ENCODE assay signal across 1 cellular context in the genomic region with DNA sequence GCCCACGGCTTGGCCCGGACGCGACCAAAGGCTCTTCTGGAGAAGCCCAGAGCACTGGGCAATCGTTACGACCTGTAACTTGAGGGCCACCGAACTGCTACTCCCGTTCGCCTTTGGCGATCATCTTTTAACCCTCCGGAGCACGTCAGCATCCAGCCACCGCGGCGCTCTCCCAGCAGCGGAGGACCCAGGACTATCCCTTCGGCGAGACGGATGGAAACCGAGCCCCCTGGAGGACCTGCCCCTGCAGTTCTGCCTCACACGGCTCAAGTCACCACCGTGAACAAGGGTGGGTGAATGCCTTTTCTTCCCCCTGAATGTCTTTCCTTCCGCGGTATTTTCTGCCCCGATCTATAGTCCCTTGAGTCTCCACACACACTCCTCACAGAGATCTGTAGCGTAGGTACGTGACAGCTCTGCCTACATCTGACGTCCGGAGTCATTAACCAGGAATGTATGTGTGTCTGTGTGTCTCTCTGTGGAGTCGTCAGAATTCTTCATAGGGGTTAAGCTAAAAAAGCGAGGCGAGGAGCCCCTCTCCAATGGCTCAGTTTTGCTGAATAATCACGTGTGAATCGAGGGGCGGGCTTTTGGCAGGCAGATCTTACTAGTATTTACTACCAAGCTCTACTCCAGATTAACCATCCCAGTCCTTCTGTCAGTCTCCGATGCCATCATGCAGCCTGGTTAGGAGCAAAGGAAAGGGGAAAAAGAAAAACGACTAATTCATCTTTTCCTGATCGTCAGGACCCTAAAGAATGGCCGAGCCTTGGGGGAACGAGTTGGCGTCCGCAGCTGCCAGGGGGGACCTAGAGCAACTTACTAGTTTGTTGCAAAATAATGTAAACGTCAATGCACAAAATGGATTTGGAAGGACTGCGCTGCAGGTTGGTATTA.
A peak's percentile ranks its signal among the peaks of the same experiment; 100 is the strongest.
TF ChIP-seq lines count a peak whose summit lies in the region.

A gene (plus strand): TSS at position 635 of the 897 bp plus-strand sequence. CDS start 124 bp downstream, at position 759.

TF ChIP-seq in HEK293, 187 proteins besides CTCF, POLR2A, EP300 and RAD21 (continued from another document):
- TF ChIP-seq, protein P1, sequence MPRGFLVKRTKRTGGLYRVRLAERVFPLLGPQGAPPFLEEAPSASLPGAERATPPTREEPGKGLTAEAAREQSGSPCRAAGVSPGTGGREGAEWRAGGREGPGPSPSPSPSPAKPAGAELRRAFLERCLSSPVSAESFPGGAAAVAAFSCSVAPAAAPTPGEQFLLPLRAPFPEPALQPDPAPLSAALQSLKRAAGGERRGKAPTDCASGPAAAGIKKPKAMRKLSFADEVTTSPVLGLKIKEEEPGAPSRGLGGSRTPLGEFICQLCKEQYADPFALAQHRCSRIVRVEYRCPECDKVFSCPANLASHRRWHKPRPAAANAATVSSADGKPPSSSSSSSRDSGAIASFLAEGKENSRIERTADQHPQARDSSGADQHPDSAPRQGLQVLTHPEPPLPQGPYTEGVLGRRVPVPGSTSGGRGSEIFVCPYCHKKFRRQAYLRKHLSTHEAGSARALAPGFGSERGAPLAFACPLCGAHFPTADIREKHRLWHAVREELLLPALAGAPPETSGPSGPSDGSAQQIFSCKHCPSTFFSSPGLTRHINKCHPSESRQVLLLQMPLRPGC (tag by site-specific recombination; IDR thresholded peaks at IDR 0.05): 0 out of 2 replicates have a peak, but pooled peaks have one; percentile 48
- TF ChIP-seq, protein P2, sequence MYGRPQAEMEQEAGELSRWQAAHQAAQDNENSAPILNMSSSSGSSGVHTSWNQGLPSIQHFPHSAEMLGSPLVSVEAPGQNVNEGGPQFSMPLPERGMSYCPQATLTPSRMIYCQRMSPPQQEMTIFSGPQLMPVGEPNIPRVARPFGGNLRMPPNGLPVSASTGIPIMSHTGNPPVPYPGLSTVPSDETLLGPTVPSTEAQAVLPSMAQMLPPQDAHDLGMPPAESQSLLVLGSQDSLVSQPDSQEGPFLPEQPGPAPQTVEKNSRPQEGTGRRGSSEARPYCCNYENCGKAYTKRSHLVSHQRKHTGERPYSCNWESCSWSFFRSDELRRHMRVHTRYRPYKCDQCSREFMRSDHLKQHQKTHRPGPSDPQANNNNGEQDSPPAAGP (tag by site-specific recombination; IDR thresholded peaks at IDR 0.05): peak; percentile 59; the same call in 1 of the 2 replicates
- TF ChIP-seq, protein P3, sequence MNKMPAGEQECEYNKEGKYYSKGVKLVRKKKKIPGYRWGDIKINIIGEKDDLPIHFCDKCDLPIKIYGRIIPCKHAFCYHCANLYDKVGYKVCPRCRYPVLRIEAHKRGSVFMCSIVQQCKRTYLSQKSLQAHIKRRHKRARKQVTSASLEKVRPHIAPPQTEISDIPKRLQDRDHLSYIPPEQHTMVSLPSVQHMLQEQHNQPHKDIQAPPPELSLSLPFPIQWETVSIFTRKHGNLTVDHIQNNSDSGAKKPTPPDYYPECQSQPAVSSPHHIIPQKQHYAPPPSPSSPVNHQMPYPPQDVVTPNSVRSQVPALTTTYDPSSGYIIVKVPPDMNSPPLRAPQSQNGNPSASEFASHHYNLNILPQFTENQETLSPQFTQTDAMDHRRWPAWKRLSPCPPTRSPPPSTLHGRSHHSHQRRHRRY (tag by site-specific recombination; IDR thresholded peaks at IDR 0.05): no peak
- TF ChIP-seq ZBTB48 (tag by site-specific recombination; IDR thresholded peaks at IDR 0.05) (peak; percentile 89), ZNF133 (tag by site-specific recombination; IDR thresholded peaks at IDR 0.05) (no peak), SP7 (tag by site-specific recombination; IDR thresholded peaks at IDR 0.05) (peak; percentile 66; the same call in 1 of the 2 replicates), ZNF391 (tag by site-specific recombination; IDR thresholded peaks at IDR 0.05; ENCODE audit: borderline replicate concordance, low read depth) (0 out of 2 replicates have a peak, but pooled peaks have one; percentile 43), KLF7 (tag by site-specific recombination; IDR thresholded peaks at IDR 0.05; ENCODE audit: borderline replicate concordance) (no peak), ZNF501 (tag by site-specific recombination; IDR thresholded peaks at IDR 0.05) (peak; percentile 33), ZNF664 (tag by site-specific recombination; IDR thresholded peaks at IDR 0.05) (peak; percentile 20; the same call in 1 of the 2 replicates), FEZF1 (tag by site-specific recombination; IDR thresholded peaks at IDR 0.05) (peak; percentile 42), ZNF404 (tag by site-specific recombination; IDR thresholded peaks at IDR 0.05) (no peak), ZNF394 (tag by site-specific recombination; IDR thresholded peaks at IDR 0.05; ENCODE audit: borderline replicate concordance) (peak; percentile 47; the same call in 1 of the 2 replicates), ZNF660 (tag by site-specific recombination; IDR thresholded peaks at IDR 0.05) (0 out of 2 replicates have a peak, but pooled peaks have one; percentile 37), ZEB2 (tag by site-specific recombination; IDR thresholded peaks at IDR 0.05) (peak; percentile 89), ZNF776 (tag by site-specific recombination; IDR thresholded peaks at IDR 0.05; ENCODE audit: borderline replicate concordance) (no peak), ZFHX2 (tag by site-specific recombination; conservative IDR thresholded peaks at IDR 0.05) (no peak; the same call in 1 of the 2 replicates)
- TF ChIP-seq, protein P4, sequence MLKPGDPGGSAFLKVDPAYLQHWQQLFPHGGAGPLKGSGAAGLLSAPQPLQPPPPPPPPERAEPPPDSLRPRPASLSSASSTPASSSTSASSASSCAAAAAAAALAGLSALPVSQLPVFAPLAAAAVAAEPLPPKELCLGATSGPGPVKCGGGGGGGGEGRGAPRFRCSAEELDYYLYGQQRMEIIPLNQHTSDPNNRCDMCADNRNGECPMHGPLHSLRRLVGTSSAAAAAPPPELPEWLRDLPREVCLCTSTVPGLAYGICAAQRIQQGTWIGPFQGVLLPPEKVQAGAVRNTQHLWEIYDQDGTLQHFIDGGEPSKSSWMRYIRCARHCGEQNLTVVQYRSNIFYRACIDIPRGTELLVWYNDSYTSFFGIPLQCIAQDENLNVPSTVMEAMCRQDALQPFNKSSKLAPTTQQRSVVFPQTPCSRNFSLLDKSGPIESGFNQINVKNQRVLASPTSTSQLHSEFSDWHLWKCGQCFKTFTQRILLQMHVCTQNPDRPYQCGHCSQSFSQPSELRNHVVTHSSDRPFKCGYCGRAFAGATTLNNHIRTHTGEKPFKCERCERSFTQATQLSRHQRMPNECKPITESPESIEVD (tag by site-specific recombination; IDR thresholded peaks at IDR 0.05): peak; percentile 78
- TF ChIP-seq, protein P5, sequence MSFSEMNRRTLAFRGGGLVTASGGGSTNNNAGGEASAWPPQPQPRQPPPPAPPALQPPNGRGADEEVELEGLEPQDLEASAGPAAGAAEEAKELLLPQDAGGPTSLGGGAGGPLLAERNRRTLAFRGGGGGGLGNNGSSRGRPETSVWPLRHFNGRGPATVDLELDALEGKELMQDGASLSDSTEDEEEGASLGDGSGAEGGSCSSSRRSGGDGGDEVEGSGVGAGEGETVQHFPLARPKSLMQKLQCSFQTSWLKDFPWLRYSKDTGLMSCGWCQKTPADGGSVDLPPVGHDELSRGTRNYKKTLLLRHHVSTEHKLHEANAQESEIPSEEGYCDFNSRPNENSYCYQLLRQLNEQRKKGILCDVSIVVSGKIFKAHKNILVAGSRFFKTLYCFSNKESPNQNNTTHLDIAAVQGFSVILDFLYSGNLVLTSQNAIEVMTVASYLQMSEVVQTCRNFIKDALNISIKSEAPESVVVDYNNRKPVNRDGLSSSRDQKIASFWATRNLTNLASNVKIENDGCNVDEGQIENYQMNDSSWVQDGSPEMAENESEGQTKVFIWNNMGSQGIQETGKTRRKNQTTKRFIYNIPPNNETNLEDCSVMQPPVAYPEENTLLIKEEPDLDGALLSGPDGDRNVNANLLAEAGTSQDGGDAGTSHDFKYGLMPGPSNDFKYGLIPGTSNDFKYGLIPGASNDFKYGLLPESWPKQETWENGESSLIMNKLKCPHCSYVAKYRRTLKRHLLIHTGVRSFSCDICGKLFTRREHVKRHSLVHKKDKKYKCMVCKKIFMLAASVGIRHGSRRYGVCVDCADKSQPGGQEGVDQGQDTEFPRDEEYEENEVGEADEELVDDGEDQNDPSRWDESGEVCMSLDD (tag by site-specific recombination; IDR thresholded peaks at IDR 0.05): peak; percentile 28; the same call in 1 of the 2 replicates
- TF ChIP-seq, protein P6, sequence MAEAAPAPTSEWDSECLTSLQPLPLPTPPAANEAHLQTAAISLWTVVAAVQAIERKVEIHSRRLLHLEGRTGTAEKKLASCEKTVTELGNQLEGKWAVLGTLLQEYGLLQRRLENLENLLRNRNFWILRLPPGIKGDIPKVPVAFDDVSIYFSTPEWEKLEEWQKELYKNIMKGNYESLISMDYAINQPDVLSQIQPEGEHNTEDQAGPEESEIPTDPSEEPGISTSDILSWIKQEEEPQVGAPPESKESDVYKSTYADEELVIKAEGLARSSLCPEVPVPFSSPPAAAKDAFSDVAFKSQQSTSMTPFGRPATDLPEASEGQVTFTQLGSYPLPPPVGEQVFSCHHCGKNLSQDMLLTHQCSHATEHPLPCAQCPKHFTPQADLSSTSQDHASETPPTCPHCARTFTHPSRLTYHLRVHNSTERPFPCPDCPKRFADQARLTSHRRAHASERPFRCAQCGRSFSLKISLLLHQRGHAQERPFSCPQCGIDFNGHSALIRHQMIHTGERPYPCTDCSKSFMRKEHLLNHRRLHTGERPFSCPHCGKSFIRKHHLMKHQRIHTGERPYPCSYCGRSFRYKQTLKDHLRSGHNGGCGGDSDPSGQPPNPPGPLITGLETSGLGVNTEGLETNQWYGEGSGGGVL (tag by site-specific recombination; IDR thresholded peaks at IDR 0.05): no peak
TF ChIP-seq in HEK293: peak in this region for 52.
